ENCODE assay signal across 1 cellular context in the genomic region with DNA sequence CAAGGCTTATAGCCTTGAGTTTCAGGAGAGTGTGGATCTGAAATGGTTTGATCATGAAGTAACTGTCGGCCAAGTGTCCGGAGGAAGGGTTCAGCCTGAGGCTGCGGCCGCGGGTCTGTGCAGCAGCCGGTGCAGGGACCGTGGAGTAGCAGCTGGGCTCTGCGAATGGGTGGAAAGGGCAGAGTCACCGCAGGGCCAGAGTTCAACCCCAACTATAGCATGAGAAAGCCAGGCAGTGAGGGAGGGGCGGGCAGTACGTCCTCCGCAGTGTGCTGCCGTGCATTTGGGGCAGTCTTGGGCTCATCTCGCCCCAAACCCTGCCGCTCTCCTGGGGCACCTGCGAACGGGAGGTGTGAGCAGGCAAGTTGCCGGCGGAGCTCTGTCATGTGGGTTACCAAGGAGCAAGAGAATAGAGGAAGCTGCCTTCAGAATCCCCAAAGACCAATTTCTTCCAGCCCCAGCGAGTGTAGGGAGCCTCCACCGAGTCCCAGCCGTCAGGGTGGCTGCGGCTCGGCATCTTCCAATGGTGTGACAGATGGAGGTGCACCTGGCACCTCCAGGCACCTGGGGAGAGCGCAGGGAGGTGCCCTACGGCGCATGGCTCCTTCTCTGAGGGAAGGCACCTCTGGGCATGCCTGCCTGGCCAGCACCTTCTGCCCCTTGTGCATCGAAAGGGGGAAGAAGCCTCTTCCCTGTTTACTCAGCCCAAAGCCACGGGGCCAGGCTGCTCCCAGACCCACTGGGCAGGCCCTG.
TF ChIP-seq lines count a peak whose summit lies in the region.

No MANE protein-coding gene starts in this region.

TF ChIP-seq in HepG2, 621 proteins besides CTCF, POLR2A, EP300 and RAD21 (continued from another document):
- no peak for TF ChIP-seq SOX13 (IDR thresholded peaks at IDR 0.05)
- TF ChIP-seq SOX13 (CRISPR knock-in tag; conservative IDR thresholded peaks at IDR 0.05 in 1 of 2, IDR thresholded peaks at IDR 0.05 in 1 of 2), result 0 out of 4 replicates have a peak, but pooled peaks of 1 of the 2 experiments have one; percentile 9
- peak; percentile 42; the same call in 1 of the 2 replicates for TF ChIP-seq TFAP4 (IDR thresholded peaks at IDR 0.05; ENCODE audit: borderline replicate concordance, low read depth)
- no peak for TF ChIP-seq ZNF792 (CRISPR knock-in tag; IDR thresholded peaks at IDR 0.05)
- TF ChIP-seq, protein P1, sequence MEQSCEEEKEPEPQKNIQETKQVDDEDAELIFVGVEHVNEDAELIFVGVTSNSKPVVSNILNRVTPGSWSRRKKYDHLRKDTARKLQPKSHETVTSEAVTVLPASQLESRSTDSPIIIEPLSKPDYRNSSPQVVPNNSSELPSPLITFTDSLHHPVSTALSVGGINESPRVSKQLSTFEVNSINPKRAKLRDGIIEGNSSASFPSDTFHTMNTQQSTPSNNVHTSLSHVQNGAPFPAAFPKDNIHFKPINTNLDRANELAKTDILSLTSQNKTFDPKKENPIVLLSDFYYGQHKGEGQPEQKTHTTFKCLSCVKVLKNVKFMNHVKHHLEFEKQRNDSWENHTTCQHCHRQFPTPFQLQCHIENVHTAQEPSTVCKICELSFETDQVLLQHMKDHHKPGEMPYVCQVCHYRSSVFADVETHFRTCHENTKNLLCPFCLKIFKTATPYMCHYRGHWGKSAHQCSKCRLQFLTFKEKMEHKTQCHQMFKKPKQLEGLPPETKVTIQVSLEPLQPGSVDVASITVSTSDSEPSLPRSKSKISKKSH (CRISPR knock-in tag; IDR thresholded peaks at IDR 0.05; ENCODE audit: borderline replicate concordance), result no peak
- TF ChIP-seq ZNF788 (CRISPR knock-in tag; IDR thresholded peaks at IDR 0.05; ENCODE audit: borderline replicate concordance), result 0 out of 2 replicates have a peak, but pooled peaks have one; percentile 6
- TF ChIP-seq ERF (CRISPR knock-in tag; IDR thresholded peaks at IDR 0.05), result no peak
- TF ChIP-seq SOX6 (IDR thresholded peaks at IDR 0.05), result no peak
- TF ChIP-seq SOX6 (CRISPR knock-in tag; IDR thresholded peaks at IDR 0.05), result 0 out of 2 replicates have a peak, but pooled peaks have one; percentile 16
- TF ChIP-seq GABPB1 (CRISPR knock-in tag; IDR thresholded peaks at IDR 0.05), result 0 out of 2 replicates have a peak, but pooled peaks have one; percentile 28
- no peak for TF ChIP-seq ZNF747 (CRISPR knock-in tag; IDR thresholded peaks at IDR 0.05; ENCODE audit: borderline replicate concordance)
- TF ChIP-seq ZNF232 (CRISPR knock-in tag; IDR thresholded peaks at IDR 0.05; ENCODE audit: borderline replicate concordance), result no peak
- TF ChIP-seq PATZ1 (CRISPR knock-in tag; IDR thresholded peaks at IDR 0.05), result peak; percentile 71
- TF ChIP-seq, protein P2, sequence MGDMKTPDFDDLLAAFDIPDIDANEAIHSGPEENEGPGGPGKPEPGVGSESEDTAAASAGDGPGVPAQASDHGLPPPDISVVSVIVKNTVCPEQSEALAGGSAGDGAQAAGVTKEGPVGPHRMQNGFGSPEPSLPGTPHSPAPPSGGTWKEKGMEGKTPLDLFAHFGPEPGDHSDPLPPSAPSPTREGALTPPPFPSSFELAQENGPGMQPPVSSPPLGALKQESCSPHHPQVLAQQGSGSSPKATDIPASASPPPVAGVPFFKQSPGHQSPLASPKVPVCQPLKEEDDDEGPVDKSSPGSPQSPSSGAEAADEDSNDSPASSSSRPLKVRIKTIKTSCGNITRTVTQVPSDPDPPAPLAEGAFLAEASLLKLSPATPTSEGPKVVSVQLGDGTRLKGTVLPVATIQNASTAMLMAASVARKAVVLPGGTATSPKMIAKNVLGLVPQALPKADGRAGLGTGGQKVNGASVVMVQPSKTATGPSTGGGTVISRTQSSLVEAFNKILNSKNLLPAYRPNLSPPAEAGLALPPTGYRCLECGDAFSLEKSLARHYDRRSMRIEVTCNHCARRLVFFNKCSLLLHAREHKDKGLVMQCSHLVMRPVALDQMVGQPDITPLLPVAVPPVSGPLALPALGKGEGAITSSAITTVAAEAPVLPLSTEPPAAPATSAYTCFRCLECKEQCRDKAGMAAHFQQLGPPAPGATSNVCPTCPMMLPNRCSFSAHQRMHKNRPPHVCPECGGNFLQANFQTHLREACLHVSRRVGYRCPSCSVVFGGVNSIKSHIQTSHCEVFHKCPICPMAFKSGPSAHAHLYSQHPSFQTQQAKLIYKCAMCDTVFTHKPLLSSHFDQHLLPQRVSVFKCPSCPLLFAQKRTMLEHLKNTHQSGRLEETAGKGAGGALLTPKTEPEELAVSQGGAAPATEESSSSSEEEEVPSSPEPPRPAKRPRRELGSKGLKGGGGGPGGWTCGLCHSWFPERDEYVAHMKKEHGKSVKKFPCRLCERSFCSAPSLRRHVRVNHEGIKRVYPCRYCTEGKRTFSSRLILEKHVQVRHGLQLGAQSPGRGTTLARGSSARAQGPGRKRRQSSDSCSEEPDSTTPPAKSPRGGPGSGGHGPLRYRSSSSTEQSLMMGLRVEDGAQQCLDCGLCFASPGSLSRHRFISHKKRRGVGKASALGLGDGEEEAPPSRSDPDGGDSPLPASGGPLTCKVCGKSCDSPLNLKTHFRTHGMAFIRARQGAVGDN (CRISPR knock-in tag; IDR thresholded peaks at IDR 0.05), result peak; percentile 50
- TF ChIP-seq HNF4A (CRISPR knock-in tag; IDR thresholded peaks at IDR 0.05), result 0 out of 2 replicates have a peak, but pooled peaks have one; percentile 46
- TF ChIP-seq ZFP91 (CRISPR knock-in tag; IDR thresholded peaks at IDR 0.05; ENCODE audit: borderline replicate concordance), result peak; percentile 48; the same call in 1 of the 2 replicates
- peak; percentile 39; the same call in 1 of the 2 replicates for TF ChIP-seq TBX2 (CRISPR knock-in tag; IDR thresholded peaks at IDR 0.05; ENCODE audit: borderline replicate concordance)
- peak; percentile 87 for TF ChIP-seq HNRNPLL (IDR thresholded peaks at IDR 0.05; ENCODE audit: low read depth, low read length, poor library complexity, severe bottlenecking)
- TF ChIP-seq ZBTB7B (CRISPR knock-in tag; IDR thresholded peaks at IDR 0.05), result 0 out of 2 replicates have a peak, but pooled peaks have one; percentile 57
- TF ChIP-seq NR2F6 (IDR thresholded peaks at IDR 0.05), result no peak
- peak; percentile 44; the same call in 1 of the 2 replicates for TF ChIP-seq NR2F6 (CRISPR knock-in tag; IDR thresholded peaks at IDR 0.05)
- TF ChIP-seq LCORL (IDR thresholded peaks at IDR 0.05), result no peak
- TF ChIP-seq LCORL (CRISPR knock-in tag; IDR thresholded peaks at IDR 0.05), result 0 out of 2 replicates have a peak, but pooled peaks have one; percentile 32
- TF ChIP-seq ELF3 (CRISPR knock-in tag; IDR thresholded peaks at IDR 0.05), result no peak
- no peak for TF ChIP-seq HHEX (CRISPR knock-in tag; IDR thresholded peaks at IDR 0.05)
- peak; percentile 21; the same call in 1 of the 2 replicates for TF ChIP-seq MAX (IDR thresholded peaks at IDR 0.05)
- TF ChIP-seq SIX1 (CRISPR knock-in tag; IDR thresholded peaks at IDR 0.05; ENCODE audit: borderline replicate concordance), result no peak
- TF ChIP-seq TRIM22 (IDR thresholded peaks at IDR 0.05), result no peak
- no peak for TF ChIP-seq SRSF9 (IDR thresholded peaks at IDR 0.05; ENCODE audit: borderline replicate concordance, insufficient read depth, low read depth, low read length, poor library complexity, severe bottlenecking)
